9 cellular contexts compared by ENCODE assay signal in genomic region chr3:117399311-117400068, GRCh38.
A peak's percentile ranks its signal among the peaks of the same experiment; 100 is the strongest.
DNase-seq lines count a peak whose midpoint lies in the region; ATAC-seq, FAIRE-seq and TF ChIP-seq lines count a peak whose summit lies in the region.
"Had no signal": no experiment of that assay in that cellular context is flagged by ENCODE, and none has a peak within 500 bp of the region (broad histone marks: within the 10 kb centered on the region; RNA-seq: fewer than 3 reads in every experiment).

No MANE protein-coding gene starts in this region.

- H3K27ac Mint-ChIP-seq in mesothelial cell of epicardium: no peak overlapping the region
- H3K27ac Mint-ChIP-seq in CD4-positive, alpha-beta T cell: no peak overlapping the region
- no peak overlapping the region for H3K27ac Mint-ChIP-seq in CD8-positive, alpha-beta memory T cell

- TF ChIP-seq CTCF in fibroblast of pulmonary artery (IDR thresholded peaks at IDR 0.05; ENCODE audit: low read length, missing control alignments) (no peak), pancreas (IDR thresholded peaks at IDR 0.05) (no peak), mesothelial cell of epicardium (IDR thresholded peaks at IDR 0.05; ENCODE audit: unreplicated experiment) (no peak)
- no peak for TF ChIP-seq CTCF in CD4-positive, alpha-beta T cell (IDR thresholded peaks at IDR 0.05)

- H3K4me1 Mint-ChIP-seq in mesothelial cell of epicardium: peaks cover 27% of the 10 kb centered on the region
- H3K4me1 Mint-ChIP-seq in CD4-positive, alpha-beta T cell (ENCODE audit: low read depth): no peaks in the 10 kb centered on the region
- H3K4me1 Mint-ChIP-seq in CD8-positive, alpha-beta memory T cell: no peaks in the 10 kb centered on the region

- H3K4me3 ChIP-seq in fibroblast of pulmonary artery (replicated peaks; ENCODE audit: low read depth, low read length): no peak overlapping the region
- H3K4me3 ChIP-seq in pancreas: peak overlapping the region in 1 of 4 donors; percentile 7
- H3K4me3 ChIP-seq in CD8-positive, alpha-beta memory T cell (ENCODE audit: low read length): no peak overlapping the region

- 50 to 51% methylated on average over 5 of the region's 5 CpGs for WGBS in pancreas, 2 donors

- H3K27me3 ChIP-seq in pancreas: no peaks in the 10 kb centered on the region
- no peaks in the 10 kb centered on the region for H3K27me3 ChIP-seq in CD4-positive, alpha-beta T cell (ENCODE audit: control insufficient read depth, insufficient read depth, low read length)
- H3K27me3 ChIP-seq in CD8-positive, alpha-beta memory T cell (ENCODE audit: insufficient read depth, low read length, poor library complexity, severe bottlenecking): no peaks in the 10 kb centered on the region

- ATAC-seq in pancreas: peak; percentile 50 to 68 (median 60)
- ATAC-seq in CD4-positive, alpha-beta T cell (ENCODE audit: poor library complexity): no peak

- H3K36me3 Mint-ChIP-seq in mesothelial cell of epicardium: no peaks in the 10 kb centered on the region
- H3K36me3 Mint-ChIP-seq in CD4-positive, alpha-beta T cell (ENCODE audit: low read depth): no peaks in the 10 kb centered on the region
- H3K36me3 Mint-ChIP-seq in CD8-positive, alpha-beta memory T cell: no peaks in the 10 kb centered on the region

- H3K4me1 ChIP-seq in pancreas: peaks cover 7 to 39% (median 14%) of the 10 kb centered on the region in 3 donors
- H3K4me1 ChIP-seq in CD8-positive, alpha-beta memory T cell (ENCODE audit: insufficient read depth, low read length): no peaks in the 10 kb centered on the region

- no peaks in the 10 kb centered on the region for H3K9me3 ChIP-seq in pancreas
- H3K9me3 ChIP-seq in CD4-positive, alpha-beta T cell (ENCODE audit: control insufficient read depth, low read length): no peaks in the 10 kb centered on the region
- no peaks in the 10 kb centered on the region for H3K9me3 ChIP-seq in CD8-positive, alpha-beta memory T cell (ENCODE audit: low read length)

- POLR2A ChIA-PET in CD4-positive, alpha-beta T cell (lab: Charles Lee): no interaction called here
- POLR2A ChIA-PET in CD8-positive, alpha-beta memory T cell (lab: Charles Lee): no interaction called here

- CTCF ChIA-PET in CD4-positive, alpha-beta T cell (lab: Charles Lee): no interaction called here
- CTCF ChIA-PET in CD8-positive, alpha-beta memory T cell (lab: Charles Lee): no interaction called here

- no peak overlapping the region for H3K4me3 Mint-ChIP-seq in mesothelial cell of epicardium
- no peak overlapping the region for H3K4me3 Mint-ChIP-seq in CD4-positive, alpha-beta T cell
- H3K4me3 Mint-ChIP-seq in CD8-positive, alpha-beta memory T cell: no peak overlapping the region

- no peaks in the 10 kb centered on the region for H3K9me3 Mint-ChIP-seq in mesothelial cell of epicardium
- no peaks in the 10 kb centered on the region for H3K9me3 Mint-ChIP-seq in CD4-positive, alpha-beta T cell
- peaks cover 2 to 13% (median 4%) of the 10 kb centered on the region in 5 donors for H3K9me3 Mint-ChIP-seq in CD8-positive, alpha-beta memory T cell

- intact Hi-C loops in pancreas (cut with DNase I): no loop called here
- intact Hi-C loops in CD4-positive, alpha-beta T cell (cut with DNase I, micrococcal nuclease): no loop called here

- peak overlapping the region in 2 of 4 donors; percentile 67 to 75 for H3K27ac ChIP-seq in pancreas
- no peak overlapping the region for H3K27ac ChIP-seq in CD4-positive, alpha-beta T cell (ENCODE audit: low read depth, low read length)
- no peak overlapping the region for H3K27ac ChIP-seq in CD8-positive, alpha-beta memory T cell (ENCODE audit: low read depth, low read length)

- FAIRE-seq in pancreas (lab: Jason Lieb, UNC): no peak

- DNase-seq in Daoy (ENCODE audit: low read depth) (peak; percentile 32), NCI-H524 treated with DMSO at 0.1 percent for 48 hours (lab: John Stamatoyannopoulos, UW) (peak; percentile 52), fibroblast of pulmonary artery (ENCODE audit: low read depth) (peak; percentile 16), pancreas (no peak), mesothelial cell of epicardium (ENCODE audit: low spot score in 2 of 2, unreplicated experiment in 2 of 2) (no peak), T-helper 9 cell (no peak)
- no peak for DNase-seq in CD4-positive, alpha-beta T cell
- DNase-seq in CD8-positive, alpha-beta memory T cell: no peak
- DNase-seq: effector memory CD4-positive, alpha-beta T cell had no signal

- H3K27me3 Mint-ChIP-seq in mesothelial cell of epicardium (ENCODE audit: low read depth): peaks cover 37% of the 10 kb centered on the region
- H3K27me3 Mint-ChIP-seq in CD4-positive, alpha-beta T cell: no peaks in the 10 kb centered on the region
- peaks cover 0 to 1% of the 10 kb centered on the region in 2 donors for H3K27me3 Mint-ChIP-seq in CD8-positive, alpha-beta memory T cell

- H3K36me3 ChIP-seq in pancreas: no peaks in the 10 kb centered on the region
- no peaks in the 10 kb centered on the region for H3K36me3 ChIP-seq in CD8-positive, alpha-beta memory T cell (ENCODE audit: insufficient read depth, low read length)

Comparison
In these comparisons a context has a peak if more than half of its experiments do, and no peak if none do; other contexts are left out.
1. DNase-seq: peak in Daoy (single experiment), NCI-H524 treated with DMSO at 0.1 percent for 48 hours (single experiment) and fibroblast of pulmonary artery (single experiment); none in pancreas (0 of 6), mesothelial cell of epicardium (0 of 2), CD4-positive, alpha-beta T cell (0 of 10), T-helper 9 cell (single experiment) and CD8-positive, alpha-beta memory T cell (0 of 5).